Comparison of ENCODE assay signal across 1 cellular context in the genomic region with DNA sequence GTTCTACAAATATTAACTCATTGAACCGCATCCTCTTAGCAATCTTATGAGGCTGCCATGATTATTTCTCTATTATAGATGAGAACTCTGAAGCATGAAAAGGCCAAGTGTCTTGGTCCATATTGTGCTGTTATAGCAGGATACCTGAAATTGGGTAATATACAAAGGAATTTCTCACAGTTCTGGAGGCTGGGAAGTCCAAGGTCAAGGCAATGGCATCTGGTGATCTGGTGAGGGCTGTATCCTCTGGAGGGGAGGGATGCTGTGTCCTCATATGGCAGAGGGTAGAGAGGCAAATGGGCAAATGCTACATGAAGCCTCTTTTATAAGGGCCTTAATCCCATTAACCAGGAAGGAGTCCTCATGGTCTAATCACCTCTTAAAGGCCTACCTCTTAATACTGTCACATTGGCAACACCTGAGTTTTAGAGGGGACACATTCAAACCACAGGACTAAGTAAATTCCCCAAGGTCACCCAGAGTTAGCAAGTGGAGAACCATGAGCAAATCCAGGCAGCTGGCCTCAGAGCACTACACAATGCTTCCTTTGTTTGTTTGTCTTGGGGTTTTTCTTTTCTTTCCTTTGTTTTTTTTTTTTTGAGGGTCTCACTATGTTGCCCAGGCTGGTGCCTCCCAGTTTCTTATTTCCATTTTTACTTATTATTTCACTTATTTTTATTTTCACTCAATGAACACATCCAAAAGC.
TF ChIP-seq lines count a peak whose summit lies in the region.

No MANE protein-coding gene starts in this region.

TF ChIP-seq in K562, 482 proteins besides CTCF, POLR2A, EP300 and RAD21:
- peak; percentile 36 for TF ChIP-seq RBM25 (IDR thresholded peaks at IDR 0.05; ENCODE audit: low read depth, low read length, severe bottlenecking)
- no peak for TF ChIP-seq ZNF239 (CRISPR knock-in tag; IDR thresholded peaks at IDR 0.05)
- TF ChIP-seq FOXJ3 (CRISPR knock-in tag; IDR thresholded peaks at IDR 0.05): no peak
